In genomic region chr16:29825145-29826044, GRCh38 we compare ENCODE assay signal across 1 cellular context.
A peak's percentile ranks its signal among the peaks of the same experiment; 100 is the strongest.
TF ChIP-seq lines count a peak whose summit lies in the region.

No MANE protein-coding gene starts in this region.

TF ChIP-seq in HEK293, 187 proteins besides CTCF, POLR2A, EP300 and RAD21 (continued from another document):
- TF ChIP-seq, protein P1, sequence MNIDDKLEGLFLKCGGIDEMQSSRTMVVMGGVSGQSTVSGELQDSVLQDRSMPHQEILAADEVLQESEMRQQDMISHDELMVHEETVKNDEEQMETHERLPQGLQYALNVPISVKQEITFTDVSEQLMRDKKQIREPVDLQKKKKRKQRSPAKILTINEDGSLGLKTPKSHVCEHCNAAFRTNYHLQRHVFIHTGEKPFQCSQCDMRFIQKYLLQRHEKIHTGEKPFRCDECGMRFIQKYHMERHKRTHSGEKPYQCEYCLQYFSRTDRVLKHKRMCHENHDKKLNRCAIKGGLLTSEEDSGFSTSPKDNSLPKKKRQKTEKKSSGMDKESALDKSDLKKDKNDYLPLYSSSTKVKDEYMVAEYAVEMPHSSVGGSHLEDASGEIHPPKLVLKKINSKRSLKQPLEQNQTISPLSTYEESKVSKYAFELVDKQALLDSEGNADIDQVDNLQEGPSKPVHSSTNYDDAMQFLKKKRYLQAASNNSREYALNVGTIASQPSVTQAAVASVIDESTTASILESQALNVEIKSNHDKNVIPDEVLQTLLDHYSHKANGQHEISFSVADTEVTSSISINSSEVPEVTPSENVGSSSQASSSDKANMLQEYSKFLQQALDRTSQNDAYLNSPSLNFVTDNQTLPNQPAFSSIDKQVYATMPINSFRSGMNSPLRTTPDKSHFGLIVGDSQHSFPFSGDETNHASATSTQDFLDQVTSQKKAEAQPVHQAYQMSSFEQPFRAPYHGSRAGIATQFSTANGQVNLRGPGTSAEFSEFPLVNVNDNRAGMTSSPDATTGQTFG (tag by site-specific recombination; IDR thresholded peaks at IDR 0.05; ENCODE audit: borderline replicate concordance) = no peak
- no peak for TF ChIP-seq SP2 (tag by site-specific recombination; IDR thresholded peaks at IDR 0.05)
- no peak for TF ChIP-seq OVOL3 (tag by site-specific recombination; IDR thresholded peaks at IDR 0.05)
- TF ChIP-seq ZNF16 (tag by site-specific recombination; IDR thresholded peaks at IDR 0.05; ENCODE audit: low read depth) = no peak
- no peak for TF ChIP-seq ZBTB6 (tag by site-specific recombination; IDR thresholded peaks at IDR 0.05)
- peak; percentile 85 for TF ChIP-seq GLIS1 (tag by site-specific recombination; IDR thresholded peaks at IDR 0.05)
- peak; percentile 40; the same call in 1 of the 2 replicates for TF ChIP-seq GLIS2 (tag by site-specific recombination; IDR thresholded peaks at IDR 0.05)
- no peak for TF ChIP-seq HOXD13 (CRISPR knock-in tag; IDR thresholded peaks at IDR 0.05; ENCODE audit: borderline replicate concordance)
- no peak for TF ChIP-seq ZNF629 (tag by site-specific recombination; IDR thresholded peaks at IDR 0.05)
- TF ChIP-seq ZNF558 (tag by site-specific recombination; IDR thresholded peaks at IDR 0.05) = no peak
- TF ChIP-seq KLF9 (tag by site-specific recombination; IDR thresholded peaks at IDR 0.05; ENCODE audit: low read depth) = no peak
- no peak for TF ChIP-seq ZNF10 (tag by site-specific recombination; IDR thresholded peaks at IDR 0.05)
- TF ChIP-seq YY1 (tag by site-specific recombination; IDR thresholded peaks at IDR 0.05) = no peak
- TF ChIP-seq ZNF626 (tag by site-specific recombination; IDR thresholded peaks at IDR 0.05) = no peak
- peak; percentile 94 for TF ChIP-seq ZIC2 (tag by site-specific recombination; IDR thresholded peaks at IDR 0.05)
- no peak for TF ChIP-seq ZNF513 (tag by site-specific recombination; IDR thresholded peaks at IDR 0.05)
- TF ChIP-seq ZNF121 (tag by site-specific recombination; IDR thresholded peaks at IDR 0.05) = no peak
- TF ChIP-seq, protein P2, sequence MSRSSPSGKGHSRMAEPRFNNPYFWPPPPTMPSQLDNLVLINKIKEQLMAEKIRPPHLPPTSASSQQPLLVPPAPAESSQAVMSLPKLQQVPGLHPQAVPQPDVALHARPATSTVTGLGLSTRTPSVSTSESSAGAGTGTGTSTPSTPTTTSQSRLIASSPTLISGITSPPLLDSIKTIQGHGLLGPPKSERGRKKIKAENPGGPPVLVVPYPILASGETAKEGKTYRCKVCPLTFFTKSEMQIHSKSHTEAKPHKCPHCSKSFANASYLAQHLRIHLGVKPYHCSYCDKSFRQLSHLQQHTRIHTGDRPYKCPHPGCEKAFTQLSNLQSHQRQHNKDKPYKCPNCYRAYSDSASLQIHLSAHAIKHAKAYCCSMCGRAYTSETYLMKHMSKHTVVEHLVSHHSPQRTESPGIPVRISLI (tag by site-specific recombination; IDR thresholded peaks at IDR 0.05) = no peak
- TF ChIP-seq ZNF112 (tag by site-specific recombination; IDR thresholded peaks at IDR 0.05) = no peak
- TF ChIP-seq PRDM4 (tag by site-specific recombination; IDR thresholded peaks at IDR 0.05) = no peak
- no peak for TF ChIP-seq ZNF423 (tag by site-specific recombination; IDR thresholded peaks at IDR 0.05)
- peak; percentile 46; the same call in 1 of the 2 replicates for TF ChIP-seq ZNF341 (tag by site-specific recombination; IDR thresholded peaks at IDR 0.05; ENCODE audit: low read depth)
- TF ChIP-seq ZNF677 (tag by site-specific recombination; IDR thresholded peaks at IDR 0.05) = no peak
